14 cellular contexts compared by ENCODE assay signal in the genomic region with DNA sequence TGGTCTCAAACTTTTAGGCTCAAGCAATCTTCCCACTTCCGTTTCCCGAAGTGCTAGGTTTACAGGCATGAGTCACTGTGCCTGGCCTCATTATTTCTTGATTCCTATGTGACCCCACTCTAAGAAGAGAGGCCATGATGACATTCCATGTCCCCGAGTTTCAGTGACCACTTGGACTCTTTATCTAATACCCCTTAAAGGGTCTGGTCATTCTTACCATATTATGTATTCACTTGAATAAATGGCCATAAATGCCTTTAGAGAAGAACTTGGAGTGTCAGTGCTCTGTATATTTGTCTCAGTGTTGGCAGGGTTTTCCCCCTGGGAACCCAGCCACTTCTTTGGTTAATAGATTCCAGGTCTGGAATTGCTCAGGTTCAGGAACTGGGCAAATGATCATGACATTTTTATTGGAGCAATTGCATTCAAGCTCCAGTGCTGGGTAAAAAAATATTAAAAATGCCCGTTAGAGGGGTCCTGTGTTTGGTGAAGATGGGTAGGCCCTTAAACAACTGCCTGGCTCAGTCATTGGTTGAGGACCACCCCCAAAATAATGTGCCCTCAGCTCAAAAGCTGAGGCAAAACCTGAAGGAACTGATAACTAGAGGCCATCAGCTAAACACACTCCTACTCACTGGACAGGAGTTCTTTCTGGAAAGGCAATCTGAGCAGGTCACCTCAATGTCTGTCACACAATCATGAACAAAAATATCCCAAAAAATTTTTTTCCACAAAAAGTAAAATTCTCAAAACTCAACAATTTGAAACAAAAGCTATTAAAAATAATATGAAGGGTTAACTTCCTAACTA.
A peak's percentile ranks its signal among the peaks of the same experiment; 100 is the strongest.
DNase-seq lines count a peak whose midpoint lies in the region; ATAC-seq and TF ChIP-seq lines count a peak whose summit lies in the region.
"Had no signal": no experiment of that assay in that cellular context is flagged by ENCODE, and none has a peak within 500 bp of the region (broad histone marks: within the 10 kb centered on the region; RNA-seq: fewer than 3 reads in every experiment).

No MANE protein-coding gene starts in this region.

- 22 to 26% methylated on average over 4 of the region's 4 CpGs for WGBS in body of pancreas, 2 donors

- ATAC-seq in body of pancreas = peak; percentile 89
- ATAC-seq in left colon = peak; percentile 88
- ATAC-seq in HG03135 (IDR thresholded peaks at IDR 0.05; ENCODE audit: unreplicated experiment) = no peak
- ATAC-seq: left lung had no signal

- H3K27me3 ChIP-seq in body of pancreas (no peaks in the 10 kb centered on the region), HAP-1 (ENCODE audit: low read depth) (no peaks in the 10 kb centered on the region)
- H3K27me3 ChIP-seq: left lung had no signal

- H3K4me1 ChIP-seq in body of pancreas (peaks cover 14% of the 10 kb centered on the region), HAP-1 (no peaks in the 10 kb centered on the region; the same call in 1 of the 2 replicates)
- H3K4me1 ChIP-seq: left lung had no signal

- in situ Hi-C loops in ACHN (cut with HindIII; ENCODE audit: low pct_ligation_motif_present, low pct_unique_long_range_greater_than_20kb, low sequenced_read_pairs) = no loop called here
- in situ Hi-C loops in HAP-1 (cut with MboI; ENCODE audit: low sequenced_read_pairs) = no loop called here

- H3K36me3 ChIP-seq in body of pancreas (replicated peaks in 1 of 2; ENCODE audit: insufficient read depth in 1 of 2, low read depth in 2 of 2) (no peaks in the 10 kb centered on the region), HAP-1 (replicated peaks) (no peaks in the 10 kb centered on the region)
- H3K36me3 ChIP-seq: left lung had no signal

- no peaks in the 10 kb centered on the region for H3K27me3 Mint-ChIP-seq in glutamatergic neuron (ENCODE audit: unreplicated experiment)

- no peaks in the 10 kb centered on the region for H3K36me3 Mint-ChIP-seq in glutamatergic neuron (ENCODE audit: unreplicated experiment)

- no peak overlapping the region for H3K4me3 ChIP-seq in body of pancreas
- no peak overlapping the region for H3K4me3 ChIP-seq in HAP-1
- H3K4me3 ChIP-seq: left lung had no signal

- H3K27ac Mint-ChIP-seq in glutamatergic neuron (ENCODE audit: unreplicated experiment) = no peak overlapping the region

- H3K4me1 Mint-ChIP-seq in glutamatergic neuron (ENCODE audit: low read depth, unreplicated experiment) = no peaks in the 10 kb centered on the region

- H3K9me3 ChIP-seq in body of pancreas = no peaks in the 10 kb centered on the region
- no peaks in the 10 kb centered on the region for H3K9me3 ChIP-seq in HAP-1
- H3K9me3 ChIP-seq: left lung had no signal

- no peaks in the 10 kb centered on the region for H3K9me3 Mint-ChIP-seq in glutamatergic neuron (ENCODE audit: unreplicated experiment)

- intact Hi-C loops in body of pancreas (cut with DNase I) (no loop called here), left colon (cut with DNase I, micrococcal nuclease) (no loop called here)

- TF ChIP-seq CTCF in body of pancreas (IDR thresholded peaks at IDR 0.05) = peak in 1 of 7 experiments; percentile 15
- TF ChIP-seq CTCF in glutamatergic neuron (IDR thresholded peaks at IDR 0.05; ENCODE audit: partially characterized antibody, unreplicated experiment) = no peak

- no peak for TF ChIP-seq POLR2A in body of pancreas (IDR thresholded peaks at IDR 0.05)

- peak; percentile 57 for DNase-seq in ACHN
- peak; percentile 22 for DNase-seq in HS-5 (ENCODE audit: low read depth)
- peak; percentile 65 to 86 (median 72) for DNase-seq in body of pancreas
- DNase-seq in left colon = peak; percentile 47 to 53
- no peak for DNase-seq in glutamatergic neuron
- DNase-seq in epidermal melanocyte (ENCODE audit: insufficient read length, low spot score) = no peak
- no peak for DNase-seq in HAP-1 (ENCODE audit: low spot score in 2 of 2)
- DNase-seq: activated T-cell treated with anti-CD3 and anti-CD28 coated beads, Interleukin-2, amount 50 U/mL, for 1 hour; AML-193; aorta; left lung; OCI-M1; stimulated activated CD4-positive, alpha-beta T cell treated with anti-CD3 and anti-CD28 coated beads, Interleukin-4, amount 100 ng/mL, for 1 hour had no signal

- H3K27ac ChIP-seq in body of pancreas = peak overlapping the region; percentile 42 to 76 (median 56)
- H3K27ac ChIP-seq: left lung had no signal

- H3K4me3 Mint-ChIP-seq in glutamatergic neuron (ENCODE audit: unreplicated experiment) = no peak overlapping the region

Comparison
In these comparisons a context has a peak if more than half of its experiments do, and no peak if none do; other contexts are left out.
1. DNase-seq: peak in ACHN (single experiment), HS-5 (single experiment), body of pancreas (4 of 4) and left colon (2 of 2); none in glutamatergic neuron (single experiment), epidermal melanocyte (single experiment) and HAP-1 (0 of 2).